Comparison of ENCODE assay signal across 14 cellular contexts in genomic region chr3:61669676-61670299, GRCh38.
DNase-seq lines count a peak whose midpoint lies in the region; ATAC-seq and TF ChIP-seq lines count a peak whose summit lies in the region.
"Had no signal": no experiment of that assay in that cellular context is flagged by ENCODE, and none has a peak within 500 bp of the region (broad histone marks: within the 10 kb centered on the region; RNA-seq: fewer than 3 reads in every experiment).

No MANE protein-coding gene starts in this region.

- peak; percentile 11 for DNase-seq in DMS53 (lab: John Stamatoyannopoulos, UW)
- no peak for DNase-seq in DMS53 treated with DMSO at 0.1 percent for 48 hours (lab: John Stamatoyannopoulos, UW; ENCODE audit: unreplicated experiment)
- peak; percentile 13 for DNase-seq in cerebellar cortex (ENCODE audit: low spot score)
- peak; percentile 42 for DNase-seq in renal cortical epithelial cell (ENCODE audit: low read depth)
- DNase-seq in EL = no peak
- DNase-seq in NCI-H146 (lab: John Stamatoyannopoulos, UW) = no peak
- DNase-seq: activated CD8-positive, alpha-beta memory T cell treated with anti-CD3 and anti-CD28 coated beads for 24 hours; adrenal gland; left lung; NCI-H1092; right lobe of liver; stimulated activated CD8-positive, alpha-beta memory T cell treated with anti-CD3 and anti-CD28 coated beads, Interleukin-4, amount 100 ng/mL, for 48 hours had no signal

- no peak for TF ChIP-seq EP300 in Ishikawa (IDR thresholded peaks at IDR 0.05; ENCODE audit: borderline replicate concordance)

- no peak for ATAC-seq in HG02571 (IDR thresholded peaks at IDR 0.05; ENCODE audit: unreplicated experiment)

- no peak for TF ChIP-seq RAD21 in Ishikawa (IDR thresholded peaks at IDR 0.05; ENCODE audit: low read depth)

TF ChIP-seq in Ishikawa, 13 proteins besides CTCF, POLR2A, EP300 and RAD21:
- TF ChIP-seq YY1 (IDR thresholded peaks at IDR 0.05; ENCODE audit: low read depth) = no peak
- TF ChIP-seq USF1 (IDR thresholded peaks at IDR 0.05) = peak; percentile 75
- TF ChIP-seq ZBTB7A (IDR thresholded peaks at IDR 0.05; ENCODE audit: low read depth) = no peak
- TF ChIP-seq TCF12 (IDR thresholded peaks at IDR 0.05; ENCODE audit: low read depth) = no peak
- no peak for TF ChIP-seq FOXM1 (IDR thresholded peaks at IDR 0.05; ENCODE audit: borderline replicate concordance, low read depth)
- TF ChIP-seq EGR1 (IDR thresholded peaks at IDR 0.05) = no peak
- TF ChIP-seq TAF1 (IDR thresholded peaks at IDR 0.05; ENCODE audit: low read depth) = no peak
- peak; percentile 98 for TF ChIP-seq MAX (IDR thresholded peaks at IDR 0.05)
- TF ChIP-seq NFIC (IDR thresholded peaks at IDR 0.05) = peak; percentile 38; the same call in 1 of the 2 replicates
- 0 out of 2 replicates have a peak, but pooled peaks have one; percentile 21 for TF ChIP-seq TEAD4 (IDR thresholded peaks at IDR 0.05)
- TF ChIP-seq CEBPB (IDR thresholded peaks at IDR 0.05) = no peak
- TF ChIP-seq, protein P1, sequence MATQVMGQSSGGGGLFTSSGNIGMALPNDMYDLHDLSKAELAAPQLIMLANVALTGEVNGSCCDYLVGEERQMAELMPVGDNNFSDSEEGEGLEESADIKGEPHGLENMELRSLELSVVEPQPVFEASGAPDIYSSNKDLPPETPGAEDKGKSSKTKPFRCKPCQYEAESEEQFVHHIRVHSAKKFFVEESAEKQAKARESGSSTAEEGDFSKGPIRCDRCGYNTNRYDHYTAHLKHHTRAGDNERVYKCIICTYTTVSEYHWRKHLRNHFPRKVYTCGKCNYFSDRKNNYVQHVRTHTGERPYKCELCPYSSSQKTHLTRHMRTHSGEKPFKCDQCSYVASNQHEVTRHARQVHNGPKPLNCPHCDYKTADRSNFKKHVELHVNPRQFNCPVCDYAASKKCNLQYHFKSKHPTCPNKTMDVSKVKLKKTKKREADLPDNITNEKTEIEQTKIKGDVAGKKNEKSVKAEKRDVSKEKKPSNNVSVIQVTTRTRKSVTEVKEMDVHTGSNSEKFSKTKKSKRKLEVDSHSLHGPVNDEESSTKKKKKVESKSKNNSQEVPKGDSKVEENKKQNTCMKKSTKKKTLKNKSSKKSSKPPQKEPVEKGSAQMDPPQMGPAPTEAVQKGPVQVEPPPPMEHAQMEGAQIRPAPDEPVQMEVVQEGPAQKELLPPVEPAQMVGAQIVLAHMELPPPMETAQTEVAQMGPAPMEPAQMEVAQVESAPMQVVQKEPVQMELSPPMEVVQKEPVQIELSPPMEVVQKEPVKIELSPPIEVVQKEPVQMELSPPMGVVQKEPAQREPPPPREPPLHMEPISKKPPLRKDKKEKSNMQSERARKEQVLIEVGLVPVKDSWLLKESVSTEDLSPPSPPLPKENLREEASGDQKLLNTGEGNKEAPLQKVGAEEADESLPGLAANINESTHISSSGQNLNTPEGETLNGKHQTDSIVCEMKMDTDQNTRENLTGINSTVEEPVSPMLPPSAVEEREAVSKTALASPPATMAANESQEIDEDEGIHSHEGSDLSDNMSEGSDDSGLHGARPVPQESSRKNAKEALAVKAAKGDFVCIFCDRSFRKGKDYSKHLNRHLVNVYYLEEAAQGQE (IDR thresholded peaks at IDR 0.05; ENCODE audit: low read depth) = no peak
- TF ChIP-seq CREB1 (IDR thresholded peaks at IDR 0.05; ENCODE audit: low read depth) = no peak

Comparison
In these comparisons a context has a peak if more than half of its experiments do, and no peak if none do; other contexts are left out.
1. DNase-seq: peak in DMS53 (single experiment), cerebellar cortex (single experiment) and renal cortical epithelial cell (single experiment); none in DMS53 treated with DMSO at 0.1 percent for 48 hours (single experiment), EL (single experiment) and NCI-H146 (single experiment).